In the genomic region with DNA sequence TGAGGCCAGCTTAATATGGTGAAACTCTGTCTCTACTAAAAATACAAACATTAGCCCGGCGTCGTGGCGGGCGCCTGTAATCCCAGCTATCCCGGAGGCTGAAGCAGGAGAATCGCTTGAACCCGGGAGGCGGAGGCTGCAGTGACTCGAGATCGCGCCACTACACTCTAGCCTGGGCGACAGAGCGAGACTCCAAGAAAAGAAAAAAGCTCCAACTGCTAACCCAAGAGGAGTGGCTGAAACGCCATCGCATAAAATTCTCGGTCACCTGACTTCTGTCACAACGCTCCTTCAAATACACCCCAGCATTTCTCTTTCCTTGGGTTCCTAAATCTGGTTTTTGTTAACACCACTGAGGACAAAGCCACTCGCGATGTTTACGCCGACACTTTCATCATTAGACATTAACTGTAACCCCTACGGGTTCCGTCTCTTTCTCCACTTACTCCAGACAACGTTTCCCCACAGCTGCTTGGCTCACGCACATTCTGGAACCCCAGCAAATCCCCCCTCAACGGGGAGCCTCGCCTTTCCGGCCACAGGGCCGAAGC, we compare ENCODE assay signal across 6 cellular contexts. TPM values are rescaled to one million over a fixed set of nuclear protein-coding genes. Genes with fewer than 3 reads are reported as not detected.
DNase-seq lines count a peak whose midpoint lies in the region; ATAC-seq, FAIRE-seq and TF ChIP-seq lines count a peak whose summit lies in the region.

No MANE protein-coding gene starts in this region.

- H3K9me3 Mint-ChIP-seq in naive B cell = peaks cover 0 to 3% (median 0%) of the 10 kb centered on the region in 7 donors

- H3K4me3 Mint-ChIP-seq in naive B cell = peak overlapping the region; percentile 84 to 100 (median 96)

- no peaks in the 10 kb centered on the region for H3K27me3 Mint-ChIP-seq in naive B cell

- peak overlapping the region; percentile 99 for H3K4me3 ChIP-seq in astrocyte of the spinal cord (ENCODE audit: low read depth, low read length)

- DNase-seq in GM18507 (ENCODE audit: extremely low spot score, insufficient read length, low read depth) (no peak), astrocyte of the spinal cord (ENCODE audit: low read depth, low spot score) (no peak), naive B cell (no peak)

- peak; percentile 26 for FAIRE-seq in GM18507 (lab: Jason Lieb, UNC)

- peak; percentile 16 for ATAC-seq in HG03378 (IDR thresholded peaks at IDR 0.05; ENCODE audit: unreplicated experiment)
- peak; percentile 13 to 16 for ATAC-seq in naive B cell (ENCODE audit: low read depth in 2 of 2)
- ATAC-seq in HG02981 (IDR thresholded peaks at IDR 0.05; ENCODE audit: unreplicated experiment) = no peak
- ATAC-seq in HG03280 (IDR thresholded peaks at IDR 0.05; ENCODE audit: unreplicated experiment) = no peak

- TF ChIP-seq CTCF in astrocyte of the spinal cord (IDR thresholded peaks at IDR 0.05; ENCODE audit: low read depth, low read length) = no peak

- in situ Hi-C loops in astrocyte of the spinal cord (cut with HindIII; ENCODE audit: low sequenced_read_pairs) = no loop called here

- H3K4me1 Mint-ChIP-seq in naive B cell = peaks cover 32 to 51% (median 41%) of the 10 kb centered on the region in 3 donors

- H3K36me3 Mint-ChIP-seq in naive B cell = peaks cover 27 to 38% of the 10 kb centered on the region in 2 donors

- peak overlapping the region; percentile 99 to 100 (median 100) for H3K27ac Mint-ChIP-seq in naive B cell

RNA-seq across cellular contexts. Expression of a gene that starts 0.7 kb away (rescaled TPM):
- polyA plus RNA-seq in naive B cell (ENCODE audit: low read depth in 6 of 6) = 100 to 1,000 TPM in 1 of 6 donors, 10 to 100 TPM in 5; 44.0 to 107 (median 55.5) TPM

RNA-seq across cellular contexts. Expression of a gene that starts 25.1 kb away (rescaled TPM):
- 10 to 100 TPM; 25.3 to 47.1 (median 33.7) TPM for polyA plus RNA-seq in naive B cell (ENCODE audit: low read depth in 6 of 6)

RNA-seq across cellular contexts. Expression of a gene that starts 25.4 kb away (rescaled TPM):
- polyA plus RNA-seq in naive B cell (ENCODE audit: low read depth in 6 of 6) = 10 to 100 TPM; 12.2 to 22.0 (median 14.9) TPM

RNA-seq across cellular contexts. Expression of a gene that starts 52.0 kb away (rescaled TPM):
- 100 to 1,000 TPM; 165 to 201 (median 179) TPM for polyA plus RNA-seq in naive B cell (ENCODE audit: low read depth in 6 of 6)

Comparison
In these comparisons a context has a peak if more than half of its experiments do, and no peak if none do; other contexts are left out.
1. ATAC-seq: peak in HG03378 (single experiment) and naive B cell (2 of 2); none in HG02981 (single experiment) and HG03280 (single experiment).